28 cellular contexts compared by ENCODE assay signal in genomic region chr7:157986051-157986450, GRCh38.
"Had no signal": no experiment of that assay in that cellular context is flagged by ENCODE, and none has a peak within 500 bp of the region (broad histone marks: within the 10 kb centered on the region; RNA-seq: fewer than 3 reads in every experiment).

No MANE protein-coding gene starts in this region.

- H3K4me3 ChIP-seq: left lung, lower lobe of right lung, right atrium auricular region, right lobe of liver, smooth muscle cell, stomach, testis, thyroid gland, transverse colon, upper lobe of left lung had no signal

- H2AFZ ChIP-seq: parathyroid adenoma had no signal

- FAIRE-seq: islet of Langerhans, kidney, urothelium cell line had no signal

- H3K36me3 ChIP-seq: left lung, lower lobe of right lung, right atrium auricular region, right lobe of liver, stomach, thyroid gland, transverse colon, upper lobe of left lung had no signal

- H3K9me3 ChIP-seq: left lung, lower lobe of right lung, right atrium auricular region, right lobe of liver, stomach, testis, thyroid gland, transverse colon, upper lobe of left lung had no signal

- H3K27me3 ChIP-seq: right atrium auricular region, right lobe of liver, stomach, testis, thyroid gland, transverse colon, upper lobe of left lung had no signal

- H3K9ac ChIP-seq: parathyroid adenoma had no signal

- H3K4me1 ChIP-seq: left lung, lower lobe of right lung, parathyroid adenoma, right atrium auricular region, right lobe of liver, stomach, thyroid gland, transverse colon, upper lobe of left lung had no signal

- DNase-seq: hippocampal formation; immature natural killer cell; left colon; lower lobe of right lung; mammary epithelial cell; mesenchymal stem cell; natural killer cell; nephron progenitor cell; nucleus accumbens; right lobe of liver; stimulated activated CD4-positive, alpha-beta T cell treated with anti-CD3 and anti-CD28 coated beads, Interleukin-12 subunit alpha, Interleukin-12 subunit beta, amount 100 ng/mL, for 4 hours; stimulated activated CD4-positive, alpha-beta T cell treated with anti-CD3 and anti-CD28 coated beads, Interleukin-15, amount 100 ng/mL, for 24 hours; stimulated activated CD4-positive, alpha-beta T cell treated with anti-CD3 and anti-CD28 coated beads, Interleukin-2, amount 100 ng/mL, for 24 hours; stimulated activated CD4-positive, alpha-beta T cell treated with anti-CD3 and anti-CD28 coated beads, Interleukin-4, amount 100 ng/mL, for 1 hour; stimulated activated naive B cell treated with anti-CD40 and anti-IgM and Interleukin-4, amounts not matched to agents 10 μg/mL and 1 μg/mL and 100 μg/mL, for 72 hours; stimulated activated naive CD8-positive, alpha-beta T cell treated with anti-CD3 and anti-CD28 coated beads, Interleukin-15, Interleukin-2, amounts not matched to agents 100 U/mL and 50 U/mL, for 24 hours; stomach; testis; thyroid gland; transverse colon; upper lobe of left lung had no signal

- H3K27ac ChIP-seq: left lung, lower lobe of right lung, parathyroid adenoma, right atrium auricular region, right lobe of liver, stomach, testis, thyroid gland, transverse colon, upper lobe of left lung had no signal

- H3K79me2 ChIP-seq: parathyroid adenoma had no signal

- ATAC-seq: left colon; left lung; lower lobe of right lung; natural killer cell; right lobe of liver; stimulated activated naive B cell treated with anti-CD40 and anti-IgM and Interleukin-4, amounts not matched to agents 10 μg/mL and 1 μg/mL and 100 μg/mL, for 72 hours; stimulated activated naive CD8-positive, alpha-beta T cell treated with anti-CD3 and anti-CD28 coated beads, Interleukin-15, Interleukin-2, amounts not matched to agents 100 U/mL and 50 U/mL, for 24 hours had no signal

- H3K4me2 ChIP-seq: smooth muscle cell had no signal
